Comparison of ENCODE assay signal across 8 cellular contexts in the genomic region with DNA sequence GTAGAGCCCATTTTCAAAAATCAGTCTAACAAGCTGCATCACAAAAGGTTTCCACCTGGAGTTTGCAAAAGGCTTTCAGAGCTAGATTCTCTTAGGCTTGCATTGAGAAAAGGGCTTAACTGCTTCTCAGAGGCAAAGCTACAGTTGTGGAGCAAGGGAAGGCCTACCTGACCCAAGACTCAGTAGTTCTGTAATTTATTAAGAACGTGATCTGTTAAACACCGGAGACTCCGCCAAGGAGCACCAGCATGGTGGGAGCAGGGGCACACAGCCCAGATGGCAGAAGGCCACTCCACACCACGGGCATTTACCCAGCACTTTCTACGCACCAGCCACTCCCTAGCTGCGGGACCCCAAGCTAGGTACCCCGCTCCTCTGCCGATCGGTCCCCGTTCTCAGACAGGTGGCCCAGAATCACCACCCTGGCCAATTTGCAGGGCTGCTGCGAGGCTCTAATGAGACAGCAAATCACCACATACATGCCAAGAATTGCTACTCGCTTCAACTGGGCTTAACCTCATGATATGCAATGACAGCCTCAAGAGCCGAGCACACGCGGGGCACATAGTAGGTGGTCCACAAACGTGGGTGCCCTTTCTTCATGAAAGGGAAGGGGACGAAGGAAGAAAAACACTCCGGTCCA.
A peak's percentile ranks its signal among the peaks of the same experiment; 100 is the strongest.
DNase-seq lines count a peak whose midpoint lies in the region; ATAC-seq and TF ChIP-seq lines count a peak whose summit lies in the region.

No MANE protein-coding gene starts in this region.

- H3K36me3 ChIP-seq in NT2/D1 (ENCODE audit: insufficient read depth, insufficient read length, low read length), result no peaks in the 10 kb centered on the region
- no peaks in the 10 kb centered on the region for H3K36me3 ChIP-seq in muscle layer of colon (ENCODE audit: insufficient read depth, low read length)

- H3K27me3 ChIP-seq in NT2/D1 (ENCODE audit: insufficient read depth, insufficient read length) (peaks cover 10% of the 10 kb centered on the region), muscle layer of colon (ENCODE audit: control insufficient read depth in 1 of 2, insufficient read depth in 2 of 2, low read length in 2 of 2) (no peaks in the 10 kb centered on the region)

- no peaks in the 10 kb centered on the region for H3K9me3 ChIP-seq in NT2/D1 (ENCODE audit: insufficient read depth, low read length)
- H3K9me3 ChIP-seq in muscle layer of colon (ENCODE audit: low read length), result no peaks in the 10 kb centered on the region

- no peak for DNase-seq in GM12864 (ENCODE audit: low read depth)
- no peak for DNase-seq in NT2/D1 (ENCODE audit: low read depth, low spot score)
- DNase-seq in coronary artery (ENCODE audit: low spot score), result no peak
- DNase-seq in NCI-H226, result no peak
- no peak for DNase-seq in NOMO-1 (lab: John Stamatoyannopoulos, UW; ENCODE audit: unreplicated experiment in 2 of 2)
- no peak for DNase-seq in stimulated activated CD4-positive, alpha-beta T cell treated with anti-CD3 and anti-CD28 coated beads, Interleukin-4, amount 100 ng/mL, for 4 hours

- ATAC-seq in HG02610 (IDR thresholded peaks at IDR 0.05; ENCODE audit: unreplicated experiment), result no peak

- peak overlapping the region; percentile 78 for H3K4me3 ChIP-seq in GM12864 (ENCODE audit: low read depth, low read length)
- H3K4me3 ChIP-seq in NT2/D1 (ENCODE audit: insufficient read length, low read depth), result peak overlapping the region; percentile 65
- H3K4me3 ChIP-seq in coronary artery, result peak overlapping the region; percentile 91
- H3K4me3 ChIP-seq in muscle layer of colon (ENCODE audit: low read depth in 1 of 2, low read length in 2 of 2), result peak overlapping the region; percentile 71 to 72

- H3K4me1 ChIP-seq in NT2/D1 (ENCODE audit: insufficient read depth, insufficient read length), result peaks cover 11% of the 10 kb centered on the region
- peaks cover 40% of the 10 kb centered on the region for H3K4me1 ChIP-seq in muscle layer of colon (ENCODE audit: insufficient read depth, low read length)

- H3K27ac ChIP-seq in coronary artery (peak overlapping the region; percentile 92 to 100), muscle layer of colon (ENCODE audit: low read depth, low read length) (peak overlapping the region; percentile 80)

- no peak for TF ChIP-seq CTCF in GM12864 (IDR thresholded peaks at IDR 0.05; ENCODE audit: low read depth, low read length, missing control alignments)
- no peak for TF ChIP-seq CTCF in coronary artery (IDR thresholded peaks at IDR 0.05)

- peak overlapping the region; percentile 81 for H3K9ac ChIP-seq in NT2/D1 (ENCODE audit: insufficient read length, low read depth)
- H3K9ac ChIP-seq in muscle layer of colon (ENCODE audit: low read length), result peak overlapping the region; percentile 51
